Comparison of ENCODE assay signal across 20 cellular contexts in genomic region chr16:54210437-54211081, GRCh38.
"Had no signal": no experiment of that assay in that cellular context is flagged by ENCODE, and none has a peak within 500 bp of the region (broad histone marks: within the 10 kb centered on the region; RNA-seq: fewer than 3 reads in every experiment).

No MANE protein-coding gene starts in this region.

- H3K9me3 Mint-ChIP-seq: activated naive CD4-positive, alpha-beta T cell treated with anti-CD3 and anti-CD28 coated beads for 36 hours; activated T-helper 17 cell treated with anti-CD3 and anti-CD28 coated beads, Interleukin-2, amount 50 U/mL, for 72 hours; natural killer cell; T-cell had no signal

- DNase-seq: activated CD4-positive, alpha-beta T cell treated with anti-CD3 and anti-CD28 coated beads, Interleukin-2, amount 50 U/mL, for 1 hour; activated naive CD4-positive, alpha-beta T cell treated with anti-CD3 and anti-CD28 coated beads for 36 hours; caudate nucleus; colonic mucosa; hippocampal formation; kidney glomerular epithelial cell; mesenchymal stem cell; natural killer cell; nucleus accumbens; stimulated activated CD4-positive, alpha-beta T cell treated with anti-CD3 and anti-CD28 coated beads, Interleukin-4, amount 100 ng/mL, for 4 hours; stimulated activated CD8-positive, alpha-beta memory T cell treated with anti-CD3 and anti-CD28 coated beads, Interleukin-4, amount 100 ng/mL, for 48 hours; stimulated activated naive CD8-positive, alpha-beta T cell treated with anti-CD3 and anti-CD28 coated beads, Interleukin-15, Interleukin-2, amounts not matched to agents 100 U/mL and 50 U/mL, for 24 hours; T-cell; T-helper 9 cell; trophoblast cell had no signal

- H3K27ac Mint-ChIP-seq: activated naive CD4-positive, alpha-beta T cell treated with anti-CD3 and anti-CD28 coated beads for 36 hours; activated T-helper 17 cell treated with anti-CD3 and anti-CD28 coated beads, Interleukin-2, amount 50 U/mL, for 72 hours; natural killer cell; T-cell had no signal

- H3K4me3 ChIP-seq: colonic mucosa, right atrium auricular region, smooth muscle cell had no signal

- H3K36me3 Mint-ChIP-seq: natural killer cell, T-cell had no signal

- H3K9me3 ChIP-seq: colonic mucosa, right atrium auricular region had no signal

- H3K4me2 ChIP-seq: smooth muscle cell had no signal

- H3K27ac ChIP-seq: colonic mucosa, right atrium auricular region had no signal

- H3K4me3 Mint-ChIP-seq: activated naive CD4-positive, alpha-beta T cell treated with anti-CD3 and anti-CD28 coated beads for 36 hours; activated T-helper 17 cell treated with anti-CD3 and anti-CD28 coated beads, Interleukin-2, amount 50 U/mL, for 72 hours; natural killer cell; T-cell had no signal

- H3K4me1 ChIP-seq: colonic mucosa had no signal

- ATAC-seq: activated CD4-positive, CD25-positive, alpha-beta regulatory T cell treated with anti-CD3 and anti-CD28 coated beads, Interleukin-2, amount 50 U/mL, for 24 hours; activated T-helper 17 cell treated with anti-CD3 and anti-CD28 coated beads, Interleukin-2, amount 50 U/mL, for 72 hours; esophagus mucosa; natural killer cell; stimulated activated naive CD8-positive, alpha-beta T cell treated with anti-CD3 and anti-CD28 coated beads, Interleukin-15, Interleukin-2, amounts not matched to agents 100 U/mL and 50 U/mL, for 24 hours; T-cell had no signal

- H3K36me3 ChIP-seq: colonic mucosa, right atrium auricular region had no signal

- H3K27me3 ChIP-seq: colonic mucosa, right atrium auricular region had no signal

- H3K4me1 Mint-ChIP-seq: activated T-helper 17 cell treated with anti-CD3 and anti-CD28 coated beads, Interleukin-2, amount 50 U/mL, for 72 hours; natural killer cell; T-cell had no signal
